25 cellular contexts compared by ENCODE assay signal in genomic region chr12:80032967-80033366, GRCh38.
DNase-seq lines count a peak whose midpoint lies in the region; TF ChIP-seq lines count a peak whose summit lies in the region.
"Had no signal": no experiment of that assay in that cellular context is flagged by ENCODE, and none has a peak within 500 bp of the region (broad histone marks: within the 10 kb centered on the region; RNA-seq: fewer than 3 reads in every experiment).

No MANE protein-coding gene starts in this region.

- no peaks in the 10 kb centered on the region for H3K79me2 ChIP-seq in neural progenitor cell (ENCODE audit: low read depth)

- H3K9me3 ChIP-seq in muscle layer of duodenum (ENCODE audit: control insufficient read depth in 1 of 2, low read length in 2 of 2) (no peaks in the 10 kb centered on the region), stomach smooth muscle (ENCODE audit: control insufficient read depth in 2 of 2, low read length in 2 of 2) (no peaks in the 10 kb centered on the region), HAP-1 (no peaks in the 10 kb centered on the region), neural progenitor cell (ENCODE audit: low read depth) (no peaks in the 10 kb centered on the region)
- H3K9me3 ChIP-seq: lower lobe of right lung, tibial nerve had no signal

- in situ Hi-C loops in HAP-1 (cut with MboI; ENCODE audit: low sequenced_read_pairs) = no loop called here

- peaks cover 0 to 18% of the 10 kb centered on the region in 2 donors for H3K4me1 ChIP-seq in muscle layer of duodenum (ENCODE audit: control insufficient read depth in 1 of 2, insufficient read depth in 2 of 2, low read length in 2 of 2)
- no peaks in the 10 kb centered on the region for H3K4me1 ChIP-seq in stomach smooth muscle (ENCODE audit: control insufficient read depth, insufficient read depth, low read length)
- H3K4me1 ChIP-seq in HAP-1 = no peaks in the 10 kb centered on the region; the same call in 1 of the 2 replicates
- H3K4me1 ChIP-seq in neural progenitor cell = peaks cover 12% of the 10 kb centered on the region
- H3K4me1 ChIP-seq: lower lobe of right lung had no signal

- BruUV-seq in Calu3 (replicated peaks; lab: Mats Ljungman, UMichigan) = no TSS peak

- H3K36me3 ChIP-seq in muscle layer of duodenum (ENCODE audit: control insufficient read depth in 1 of 2, insufficient read depth in 2 of 2, low read length in 2 of 2) (no peaks in the 10 kb centered on the region), stomach smooth muscle (ENCODE audit: control insufficient read depth in 2 of 2, insufficient read depth in 2 of 2, low read length in 2 of 2) (no peaks in the 10 kb centered on the region), HAP-1 (replicated peaks) (no peaks in the 10 kb centered on the region), neural progenitor cell (no peaks in the 10 kb centered on the region)
- H3K36me3 ChIP-seq: lower lobe of right lung, MG63, tibial nerve had no signal

- H3F3A ChIP-seq in neural progenitor cell (ENCODE audit: low read depth) = no peaks in the 10 kb centered on the region

- peak overlapping the region; percentile 11 for H3K27ac ChIP-seq in muscle layer of duodenum (ENCODE audit: low read length)
- H3K27ac ChIP-seq in stomach smooth muscle (ENCODE audit: low read length) = peak overlapping the region; percentile 70
- no peak overlapping the region for H3K27ac ChIP-seq in neural progenitor cell
- H3K27ac ChIP-seq: lower lobe of right lung had no signal

- CTCF ChIA-PET in Calu3 (lab: Charles Lee) = no interaction called here

- H3K27ac Mint-ChIP-seq in HFFc6 (peak overlapping the region; percentile 92), chondrocyte (ENCODE audit: unreplicated experiment) (peak overlapping the region; percentile 91), neural progenitor cell (no peak overlapping the region), Calu3 (ENCODE audit: unreplicated experiment) (no peak overlapping the region)
- H3K27ac Mint-ChIP-seq: activated CD8-positive, alpha-beta memory T cell treated with anti-CD3 and anti-CD28 coated beads, Interleukin-2, amount 10 ng/mL, durations not matched to agents 7 days and 5 days; activated naive CD8-positive, alpha-beta T cell treated with anti-CD3 and anti-CD28 coated beads for 36 hours; activated T-helper 17 cell treated with anti-CD3 and anti-CD28 coated beads, Interleukin-2, amount 50 U/mL, for 72 hours; brain; naive B cell; T-helper 17 cell had no signal

- peak overlapping the region; percentile 1 for H3K9ac ChIP-seq in stomach smooth muscle (ENCODE audit: low read length in 2 of 2)
- no peak overlapping the region for H3K9ac ChIP-seq in neural progenitor cell

- intact Hi-C loops in Calu3 (cut with micrococcal nuclease; ENCODE audit: unreplicated experiment) = no loop called here

- H4K20me1 ChIP-seq in neural progenitor cell (ENCODE audit: low read depth) = peaks cover 5% of the 10 kb centered on the region

- no peak overlapping the region for H3K4me2 ChIP-seq in neural progenitor cell

- H3K27me3 Mint-ChIP-seq in HFFc6 (ENCODE audit: insufficient read depth) (no peaks in the 10 kb centered on the region; the same call in 1 of the 2 replicates), chondrocyte (ENCODE audit: low read depth) (no peaks in the 10 kb centered on the region), neural progenitor cell (ENCODE audit: insufficient read depth, low read depth) (no peaks in the 10 kb centered on the region), Calu3 (ENCODE audit: unreplicated experiment) (no peaks in the 10 kb centered on the region)
- H3K27me3 Mint-ChIP-seq: brain had no signal

- TF ChIP-seq CTCF in HFFc6 (IDR thresholded peaks at IDR 0.05) (no peak), chondrocyte (IDR thresholded peaks at IDR 0.05) (no peak), neural progenitor cell (IDR thresholded peaks at IDR 0.05) (no peak), Calu3 (IDR thresholded peaks at IDR 0.05; ENCODE audit: unreplicated experiment) (no peak)

- H3K36me3 Mint-ChIP-seq in HFFc6 (ENCODE audit: low read depth) = no peaks in the 10 kb centered on the region
- H3K36me3 Mint-ChIP-seq in chondrocyte (ENCODE audit: low read depth) = no peaks in the 10 kb centered on the region
- no peaks in the 10 kb centered on the region for H3K36me3 Mint-ChIP-seq in neural progenitor cell
- no peaks in the 10 kb centered on the region for H3K36me3 Mint-ChIP-seq in Calu3 (ENCODE audit: insufficient read depth, unreplicated experiment)
- H3K36me3 Mint-ChIP-seq: activated CD8-positive, alpha-beta memory T cell treated with anti-CD3 and anti-CD28 coated beads, Interleukin-2, amount 10 ng/mL, durations not matched to agents 7 days and 5 days; activated naive CD8-positive, alpha-beta T cell treated with anti-CD3 and anti-CD28 coated beads for 36 hours; brain; naive B cell had no signal

- H3K4me3 Mint-ChIP-seq in HFFc6 = peak overlapping the region; percentile 64
- H3K4me3 Mint-ChIP-seq in chondrocyte (ENCODE audit: unreplicated experiment) = no peak overlapping the region
- no peak overlapping the region for H3K4me3 Mint-ChIP-seq in neural progenitor cell
- H3K4me3 Mint-ChIP-seq in Calu3 (ENCODE audit: low read depth, unreplicated experiment) = no peak overlapping the region
- H3K4me3 Mint-ChIP-seq: activated CD8-positive, alpha-beta memory T cell treated with anti-CD3 and anti-CD28 coated beads, Interleukin-2, amount 10 ng/mL, durations not matched to agents 7 days and 5 days; activated naive CD8-positive, alpha-beta T cell treated with anti-CD3 and anti-CD28 coated beads for 36 hours; activated T-helper 17 cell treated with anti-CD3 and anti-CD28 coated beads, Interleukin-2, amount 50 U/mL, for 72 hours; brain; naive B cell; T-helper 17 cell had no signal

- H3K9me3 Mint-ChIP-seq in HFFc6 (no peaks in the 10 kb centered on the region), chondrocyte (ENCODE audit: low read depth) (no peaks in the 10 kb centered on the region), neural progenitor cell (no peaks in the 10 kb centered on the region), Calu3 (ENCODE audit: low read depth, unreplicated experiment) (no peaks in the 10 kb centered on the region)
- H3K9me3 Mint-ChIP-seq: activated naive CD8-positive, alpha-beta T cell treated with anti-CD3 and anti-CD28 coated beads for 36 hours; activated T-helper 17 cell treated with anti-CD3 and anti-CD28 coated beads, Interleukin-2, amount 50 U/mL, for 72 hours had no signal

- H3K4me3 ChIP-seq in muscle layer of duodenum (ENCODE audit: low read depth in 1 of 2, low read length in 2 of 2) (no peak overlapping the region), stomach smooth muscle (ENCODE audit: low read length in 2 of 2) (peak overlapping the region in 1 of 2 donors; percentile 31), HAP-1 (no peak overlapping the region), neural progenitor cell (no peak overlapping the region)
- H3K4me3 ChIP-seq: lower lobe of right lung, MG63, tibial nerve had no signal

- DNase-seq in HFFc6 (no peak), chondrocyte (ENCODE audit: low spot score) (no peak), HAP-1 (ENCODE audit: low spot score in 2 of 2) (no peak), neural progenitor cell (ENCODE audit: low spot score) (no peak), Calu3 (no peak), DMS153 treated with DMSO at 0.1 percent for 48 hours (lab: John Stamatoyannopoulos, UW; ENCODE audit: unreplicated experiment) (no peak)
- DNase-seq: activated CD4-positive, alpha-beta T cell treated with anti-CD3 and anti-CD28 coated beads for 48 hours; activated CD8-positive, alpha-beta memory T cell treated with anti-CD3 and anti-CD28 coated beads, Interleukin-2, amount 10 ng/mL, durations not matched to agents 7 days and 5 days; activated naive CD8-positive, alpha-beta T cell treated with anti-CD3 and anti-CD28 coated beads for 36 hours; COR-L47; islet precursor cell; lower lobe of right lung; naive B cell; NCI-H1436; NCI-H2227 treated with DMSO at 0.1 percent for 48 hours; NCI-H774; stimulated activated CD4-positive, alpha-beta T cell treated with anti-CD3 and anti-CD28 coated beads, Interleukin-2, amount 100 ng/mL, for 24 hours; stimulated activated naive CD4-positive, alpha-beta T cell; T-helper 17 cell had no signal

- peaks cover 38% of the 10 kb centered on the region for H3K4me1 Mint-ChIP-seq in HFFc6 (ENCODE audit: low read depth)
- H3K4me1 Mint-ChIP-seq in chondrocyte (ENCODE audit: low read depth) = peaks cover 28% of the 10 kb centered on the region
- H3K4me1 Mint-ChIP-seq in neural progenitor cell = peaks cover 6% of the 10 kb centered on the region
- H3K4me1 Mint-ChIP-seq in Calu3 (ENCODE audit: low read depth, unreplicated experiment) = no peaks in the 10 kb centered on the region
- H3K4me1 Mint-ChIP-seq: activated CD8-positive, alpha-beta memory T cell treated with anti-CD3 and anti-CD28 coated beads, Interleukin-2, amount 10 ng/mL, durations not matched to agents 7 days and 5 days; activated naive CD8-positive, alpha-beta T cell treated with anti-CD3 and anti-CD28 coated beads for 36 hours; activated T-helper 17 cell treated with anti-CD3 and anti-CD28 coated beads, Interleukin-2, amount 50 U/mL, for 72 hours; brain; naive B cell; T-helper 17 cell had no signal

- H3K27me3 ChIP-seq in muscle layer of duodenum (ENCODE audit: low read depth, low read length) = no peaks in the 10 kb centered on the region
- no peaks in the 10 kb centered on the region for H3K27me3 ChIP-seq in stomach smooth muscle (ENCODE audit: control insufficient read depth in 1 of 2, insufficient read depth in 2 of 2, low read length in 2 of 2)
- no peaks in the 10 kb centered on the region for H3K27me3 ChIP-seq in HAP-1 (ENCODE audit: low read depth)
- peaks cover 53% of the 10 kb centered on the region for H3K27me3 ChIP-seq in neural progenitor cell
- H3K27me3 ChIP-seq: MG63, tibial nerve had no signal

- H2AFZ ChIP-seq in neural progenitor cell (replicated peaks) = no peak overlapping the region

Comparison
In these comparisons a context has a peak if more than half of its experiments do, and no peak if none do; other contexts are left out.
1. H3K27ac Mint-ChIP-seq: peak in HFFc6 (single experiment) and chondrocyte (single experiment); none in neural progenitor cell (single experiment) and Calu3 (single experiment).